Comparison of ENCODE assay signal across 1 cellular context in the genomic region with DNA sequence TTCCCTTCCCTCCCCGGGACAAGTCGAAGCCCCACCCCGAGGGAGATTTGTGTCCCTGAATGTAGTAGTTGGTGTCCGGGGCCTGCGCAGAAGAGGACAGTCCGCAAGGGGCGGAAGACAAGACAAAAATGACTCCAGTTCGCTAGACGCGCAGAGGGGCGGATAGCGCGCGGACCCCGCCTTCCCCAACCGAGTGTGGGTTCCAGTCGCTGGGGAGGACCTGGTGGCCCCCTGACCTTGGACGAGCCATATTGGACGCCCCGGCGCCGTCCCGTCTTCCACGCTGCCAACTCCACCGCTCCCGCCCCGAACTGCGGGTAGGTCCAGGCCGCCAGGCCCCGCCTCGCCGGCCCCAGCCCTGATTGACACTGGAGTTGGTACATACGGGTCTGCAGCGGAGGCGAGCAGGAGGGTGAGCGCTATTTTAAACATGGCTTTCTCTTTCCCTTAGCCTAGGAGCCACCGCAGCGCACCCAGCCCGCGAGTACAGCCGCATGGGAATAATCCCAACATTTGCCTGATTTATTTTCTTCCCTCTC.
A peak's percentile ranks its signal among the peaks of the same experiment; 100 is the strongest.
TF ChIP-seq lines count a peak whose summit lies in the region.

No MANE protein-coding gene starts in this region.

TF ChIP-seq in HepG2, 621 proteins besides CTCF, POLR2A, EP300 and RAD21 (continues in another document):
- TF ChIP-seq, protein P1, sequence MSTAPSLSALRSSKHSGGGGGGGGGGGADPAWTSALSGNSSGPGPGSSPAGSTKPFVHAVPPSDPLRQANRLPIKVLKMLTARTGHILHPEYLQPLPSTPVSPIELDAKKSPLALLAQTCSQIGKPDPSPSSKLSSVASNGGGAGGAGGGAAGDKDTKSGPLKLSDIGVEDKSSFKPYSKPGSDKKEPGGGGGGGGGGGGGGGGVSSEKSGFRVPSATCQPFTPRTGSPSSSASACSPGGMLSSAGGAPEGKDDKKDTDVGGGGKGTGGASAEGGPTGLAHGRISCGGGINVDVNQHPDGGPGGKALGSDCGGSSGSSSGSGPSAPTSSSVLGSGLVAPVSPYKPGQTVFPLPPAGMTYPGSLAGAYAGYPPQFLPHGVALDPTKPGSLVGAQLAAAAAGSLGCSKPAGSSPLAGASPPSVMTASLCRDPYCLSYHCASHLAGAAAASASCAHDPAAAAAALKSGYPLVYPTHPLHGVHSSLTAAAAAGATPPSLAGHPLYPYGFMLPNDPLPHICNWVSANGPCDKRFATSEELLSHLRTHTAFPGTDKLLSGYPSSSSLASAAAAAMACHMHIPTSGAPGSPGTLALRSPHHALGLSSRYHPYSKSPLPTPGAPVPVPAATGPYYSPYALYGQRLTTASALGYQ (CRISPR knock-in tag; IDR thresholded peaks at IDR 0.05) = no peak; the same call in 1 of the 2 replicates
- TF ChIP-seq ZNF772 (CRISPR knock-in tag; IDR thresholded peaks at IDR 0.05) (no peak; the same call in 1 of the 2 replicates), ZSCAN21 (CRISPR knock-in tag; IDR thresholded peaks at IDR 0.05; ENCODE audit: borderline replicate concordance) (peak; percentile 51; the same call in 1 of the 2 replicates), HOXD1 (CRISPR knock-in tag; IDR thresholded peaks at IDR 0.05) (no peak), MATR3 (CRISPR knock-in tag; IDR thresholded peaks at IDR 0.05) (no peak), ZNF33A (CRISPR knock-in tag; IDR thresholded peaks at IDR 0.05; ENCODE audit: borderline replicate concordance) (no peak), KLF11 (CRISPR knock-in tag; IDR thresholded peaks at IDR 0.05) (no peak), ZFP36 (IDR thresholded peaks at IDR 0.05; ENCODE audit: borderline replicate concordance, low read depth, low read length, partially characterized antibody) (no peak), ZNF292 (CRISPR knock-in tag; IDR thresholded peaks at IDR 0.05; ENCODE audit: borderline replicate concordance, low read depth) (peak; percentile 78; the same call in 1 of the 2 replicates), ZNF766 (CRISPR knock-in tag; IDR thresholded peaks at IDR 0.05; ENCODE audit: borderline replicate concordance) (no peak; the same call in 1 of the 2 replicates), ZNF777 (CRISPR knock-in tag; IDR thresholded peaks at IDR 0.05) (peak; percentile 30), SNRNP70 (IDR thresholded peaks at IDR 0.05; ENCODE audit: low read depth, low read length) (no peak), ZMYM2 (CRISPR knock-in tag; IDR thresholded peaks at IDR 0.05) (no peak), BHLHE40 (IDR thresholded peaks at IDR 0.05; ENCODE audit: low read length) (no peak), GTF3A (CRISPR knock-in tag; conservative IDR thresholded peaks at IDR 0.05) (no peak), NFIB (CRISPR knock-in tag; IDR thresholded peaks at IDR 0.05; ENCODE audit: borderline replicate concordance) (no peak), GABPA (IDR thresholded peaks at IDR 0.05; ENCODE audit: low read depth, low read length) (no peak), GABPA (CRISPR knock-in tag; IDR thresholded peaks at IDR 0.05; ENCODE audit: low read depth) (no peak), MAFK (conservative IDR thresholded peaks at IDR 0.05 in 1 of 2, IDR thresholded peaks at IDR 0.05 in 1 of 2; ENCODE audit: low read length in 2 of 2) (no peak), NCOA2 (CRISPR knock-in tag; IDR thresholded peaks at IDR 0.05) (peak; percentile 39; the same call in 1 of the 2 replicates), ZNF282 (IDR thresholded peaks at IDR 0.05; ENCODE audit: partially characterized antibody) (no peak), ZNF780A (CRISPR knock-in tag; IDR thresholded peaks at IDR 0.05) (no peak), LCORL (IDR thresholded peaks at IDR 0.05) (no peak), LCORL (CRISPR knock-in tag; IDR thresholded peaks at IDR 0.05) (peak; percentile 73; the same call in 1 of the 2 replicates), MIXL1 (CRISPR knock-in tag; IDR thresholded peaks at IDR 0.05) (no peak), FOXP1 (IDR thresholded peaks at IDR 0.05) (no peak), FOXP1 (CRISPR knock-in tag; IDR thresholded peaks at IDR 0.05) (no peak), PCBP2 (optimal IDR thresholded peaks at IDR 0.05; ENCODE audit: low read depth, low read length, poor library complexity, severe bottlenecking) (no peak), HOXA9 (CRISPR knock-in tag; IDR thresholded peaks at IDR 0.05; ENCODE audit: borderline replicate concordance) (no peak), ZNF7 (CRISPR knock-in tag; IDR thresholded peaks at IDR 0.05) (no peak), ZNF570 (CRISPR knock-in tag; IDR thresholded peaks at IDR 0.05; ENCODE audit: borderline replicate concordance) (no peak; the same call in 1 of the 2 replicates), TBP (CRISPR knock-in tag; IDR thresholded peaks at IDR 0.05) (no peak), ZNF674 (CRISPR knock-in tag; IDR thresholded peaks at IDR 0.05; ENCODE audit: low read depth) (no peak), ZNF350 (CRISPR knock-in tag; IDR thresholded peaks at IDR 0.05; ENCODE audit: borderline replicate concordance, low read depth) (peak; percentile 67; the same call in 1 of the 2 replicates)
- TF ChIP-seq, protein P2, sequence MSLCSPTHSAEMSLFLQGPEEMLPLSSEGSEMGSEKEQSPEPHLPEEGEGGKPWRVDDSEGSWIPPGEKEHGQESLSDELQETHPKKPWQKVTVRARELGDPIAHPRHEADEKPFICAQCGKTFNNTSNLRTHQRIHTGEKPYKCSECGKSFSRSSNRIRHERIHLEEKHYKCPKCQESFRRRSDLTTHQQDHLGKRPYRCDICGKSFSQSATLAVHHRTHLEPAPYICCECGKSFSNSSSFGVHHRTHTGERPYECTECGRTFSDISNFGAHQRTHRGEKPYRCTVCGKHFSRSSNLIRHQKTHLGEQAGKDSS (CRISPR knock-in tag; IDR thresholded peaks at IDR 0.05; ENCODE audit: borderline replicate concordance, low read depth) = peak; percentile 52; the same call in 1 of the 2 replicates
- TF ChIP-seq, protein P3, sequence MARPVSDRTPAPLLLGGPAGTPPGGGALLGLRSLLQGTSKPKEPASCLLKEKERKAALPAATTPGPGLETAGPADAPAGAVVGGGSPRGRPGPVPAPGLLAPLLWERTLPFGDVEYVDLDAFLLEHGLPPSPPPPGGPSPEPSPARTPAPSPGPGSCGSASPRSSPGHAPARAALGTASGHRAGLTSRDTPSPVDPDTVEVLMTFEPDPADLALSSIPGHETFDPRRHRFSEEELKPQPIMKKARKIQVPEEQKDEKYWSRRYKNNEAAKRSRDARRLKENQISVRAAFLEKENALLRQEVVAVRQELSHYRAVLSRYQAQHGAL (CRISPR knock-in tag; IDR thresholded peaks at IDR 0.05; ENCODE audit: not compliant biosample characterization) = no peak
- TF ChIP-seq, protein P4, sequence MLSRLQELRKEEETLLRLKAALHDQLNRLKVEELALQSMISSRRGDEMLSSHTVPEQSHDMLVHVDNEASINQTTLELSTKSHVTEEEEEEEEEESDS (CRISPR knock-in tag; IDR thresholded peaks at IDR 0.05; ENCODE audit: borderline replicate concordance) = 0 out of 2 replicates have a peak, but pooled peaks have one; percentile 6
- TF ChIP-seq, protein P5, sequence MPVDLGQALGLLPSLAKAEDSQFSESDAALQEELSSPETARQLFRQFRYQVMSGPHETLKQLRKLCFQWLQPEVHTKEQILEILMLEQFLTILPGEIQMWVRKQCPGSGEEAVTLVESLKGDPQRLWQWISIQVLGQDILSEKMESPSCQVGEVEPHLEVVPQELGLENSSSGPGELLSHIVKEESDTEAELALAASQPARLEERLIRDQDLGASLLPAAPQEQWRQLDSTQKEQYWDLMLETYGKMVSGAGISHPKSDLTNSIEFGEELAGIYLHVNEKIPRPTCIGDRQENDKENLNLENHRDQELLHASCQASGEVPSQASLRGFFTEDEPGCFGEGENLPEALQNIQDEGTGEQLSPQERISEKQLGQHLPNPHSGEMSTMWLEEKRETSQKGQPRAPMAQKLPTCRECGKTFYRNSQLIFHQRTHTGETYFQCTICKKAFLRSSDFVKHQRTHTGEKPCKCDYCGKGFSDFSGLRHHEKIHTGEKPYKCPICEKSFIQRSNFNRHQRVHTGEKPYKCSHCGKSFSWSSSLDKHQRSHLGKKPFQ (CRISPR knock-in tag; IDR thresholded peaks at IDR 0.05; ENCODE audit: insufficient replicate concordance) = no peak
- TF ChIP-seq, protein P6, sequence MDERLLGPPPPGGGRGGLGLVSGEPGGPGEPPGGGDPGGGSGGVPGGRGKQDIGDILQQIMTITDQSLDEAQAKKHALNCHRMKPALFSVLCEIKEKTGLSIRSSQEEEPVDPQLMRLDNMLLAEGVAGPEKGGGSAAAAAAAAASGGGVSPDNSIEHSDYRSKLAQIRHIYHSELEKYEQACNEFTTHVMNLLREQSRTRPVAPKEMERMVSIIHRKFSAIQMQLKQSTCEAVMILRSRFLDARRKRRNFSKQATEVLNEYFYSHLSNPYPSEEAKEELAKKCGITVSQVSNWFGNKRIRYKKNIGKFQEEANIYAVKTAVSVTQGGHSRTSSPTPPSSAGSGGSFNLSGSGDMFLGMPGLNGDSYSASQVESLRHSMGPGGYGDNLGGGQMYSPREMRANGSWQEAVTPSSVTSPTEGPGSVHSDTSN (CRISPR knock-in tag; IDR thresholded peaks at IDR 0.05) = peak; percentile 86
- TF ChIP-seq, protein P7, sequence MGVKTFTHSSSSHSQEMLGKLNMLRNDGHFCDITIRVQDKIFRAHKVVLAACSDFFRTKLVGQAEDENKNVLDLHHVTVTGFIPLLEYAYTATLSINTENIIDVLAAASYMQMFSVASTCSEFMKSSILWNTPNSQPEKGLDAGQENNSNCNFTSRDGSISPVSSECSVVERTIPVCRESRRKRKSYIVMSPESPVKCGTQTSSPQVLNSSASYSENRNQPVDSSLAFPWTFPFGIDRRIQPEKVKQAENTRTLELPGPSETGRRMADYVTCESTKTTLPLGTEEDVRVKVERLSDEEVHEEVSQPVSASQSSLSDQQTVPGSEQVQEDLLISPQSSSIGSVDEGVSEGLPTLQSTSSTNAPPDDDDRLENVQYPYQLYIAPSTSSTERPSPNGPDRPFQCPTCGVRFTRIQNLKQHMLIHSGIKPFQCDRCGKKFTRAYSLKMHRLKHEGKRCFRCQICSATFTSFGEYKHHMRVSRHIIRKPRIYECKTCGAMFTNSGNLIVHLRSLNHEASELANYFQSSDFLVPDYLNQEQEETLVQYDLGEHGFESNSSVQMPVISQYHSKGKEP (CRISPR knock-in tag; IDR thresholded peaks at IDR 0.05) = no peak
- TF ChIP-seq, protein P8, sequence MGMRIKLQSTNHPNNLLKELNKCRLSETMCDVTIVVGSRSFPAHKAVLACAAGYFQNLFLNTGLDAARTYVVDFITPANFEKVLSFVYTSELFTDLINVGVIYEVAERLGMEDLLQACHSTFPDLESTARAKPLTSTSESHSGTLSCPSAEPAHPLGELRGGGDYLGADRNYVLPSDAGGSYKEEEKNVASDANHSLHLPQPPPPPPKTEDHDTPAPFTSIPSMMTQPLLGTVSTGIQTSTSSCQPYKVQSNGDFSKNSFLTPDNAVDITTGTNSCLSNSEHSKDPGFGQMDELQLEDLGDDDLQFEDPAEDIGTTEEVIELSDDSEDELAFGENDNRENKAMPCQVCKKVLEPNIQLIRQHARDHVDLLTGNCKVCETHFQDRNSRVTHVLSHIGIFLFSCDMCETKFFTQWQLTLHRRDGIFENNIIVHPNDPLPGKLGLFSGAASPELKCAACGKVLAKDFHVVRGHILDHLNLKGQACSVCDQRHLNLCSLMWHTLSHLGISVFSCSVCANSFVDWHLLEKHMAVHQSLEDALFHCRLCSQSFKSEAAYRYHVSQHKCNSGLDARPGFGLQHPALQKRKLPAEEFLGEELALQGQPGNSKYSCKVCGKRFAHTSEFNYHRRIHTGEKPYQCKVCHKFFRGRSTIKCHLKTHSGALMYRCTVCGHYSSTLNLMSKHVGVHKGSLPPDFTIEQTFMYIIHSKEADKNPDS (CRISPR knock-in tag; IDR thresholded peaks at IDR 0.05) = no peak
- TF ChIP-seq, protein P9, sequence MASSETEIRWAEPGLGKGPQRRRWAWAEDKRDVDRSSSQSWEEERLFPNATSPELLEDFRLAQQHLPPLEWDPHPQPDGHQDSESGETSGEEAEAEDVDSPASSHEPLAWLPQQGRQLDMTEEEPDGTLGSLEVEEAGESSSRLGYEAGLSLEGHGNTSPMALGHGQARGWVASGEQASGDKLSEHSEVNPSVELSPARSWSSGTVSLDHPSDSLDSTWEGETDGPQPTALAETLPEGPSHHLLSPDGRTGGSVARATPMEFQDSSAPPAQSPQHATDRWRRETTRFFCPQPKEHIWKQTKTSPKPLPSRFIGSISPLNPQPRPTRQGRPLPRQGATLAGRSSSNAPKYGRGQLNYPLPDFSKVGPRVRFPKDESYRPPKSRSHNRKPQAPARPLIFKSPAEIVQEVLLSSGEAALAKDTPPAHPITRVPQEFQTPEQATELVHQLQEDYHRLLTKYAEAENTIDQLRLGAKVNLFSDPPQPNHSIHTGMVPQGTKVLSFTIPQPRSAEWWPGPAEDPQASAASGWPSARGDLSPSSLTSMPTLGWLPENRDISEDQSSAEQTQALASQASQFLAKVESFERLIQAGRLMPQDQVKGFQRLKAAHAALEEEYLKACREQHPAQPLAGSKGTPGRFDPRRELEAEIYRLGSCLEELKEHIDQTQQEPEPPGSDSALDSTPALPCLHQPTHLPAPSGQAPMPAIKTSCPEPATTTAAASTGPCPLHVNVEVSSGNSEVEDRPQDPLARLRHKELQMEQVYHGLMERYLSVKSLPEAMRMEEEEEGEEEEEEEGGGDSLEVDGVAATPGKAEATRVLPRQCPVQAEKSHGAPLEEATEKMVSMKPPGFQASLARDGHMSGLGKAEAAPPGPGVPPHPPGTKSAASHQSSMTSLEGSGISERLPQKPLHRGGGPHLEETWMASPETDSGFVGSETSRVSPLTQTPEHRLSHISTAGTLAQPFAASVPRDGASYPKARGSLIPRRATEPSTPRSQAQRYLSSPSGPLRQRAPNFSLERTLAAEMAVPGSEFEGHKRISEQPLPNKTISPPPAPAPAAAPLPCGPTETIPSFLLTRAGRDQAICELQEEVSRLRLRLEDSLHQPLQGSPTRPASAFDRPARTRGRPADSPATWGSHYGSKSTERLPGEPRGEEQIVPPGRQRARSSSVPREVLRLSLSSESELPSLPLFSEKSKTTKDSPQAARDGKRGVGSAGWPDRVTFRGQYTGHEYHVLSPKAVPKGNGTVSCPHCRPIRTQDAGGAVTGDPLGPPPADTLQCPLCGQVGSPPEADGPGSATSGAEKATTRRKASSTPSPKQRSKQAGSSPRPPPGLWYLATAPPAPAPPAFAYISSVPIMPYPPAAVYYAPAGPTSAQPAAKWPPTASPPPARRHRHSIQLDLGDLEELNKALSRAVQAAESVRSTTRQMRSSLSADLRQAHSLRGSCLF (CRISPR knock-in tag; IDR thresholded peaks at IDR 0.05; ENCODE audit: borderline replicate concordance) = no peak
- TF ChIP-seq, protein P10, sequence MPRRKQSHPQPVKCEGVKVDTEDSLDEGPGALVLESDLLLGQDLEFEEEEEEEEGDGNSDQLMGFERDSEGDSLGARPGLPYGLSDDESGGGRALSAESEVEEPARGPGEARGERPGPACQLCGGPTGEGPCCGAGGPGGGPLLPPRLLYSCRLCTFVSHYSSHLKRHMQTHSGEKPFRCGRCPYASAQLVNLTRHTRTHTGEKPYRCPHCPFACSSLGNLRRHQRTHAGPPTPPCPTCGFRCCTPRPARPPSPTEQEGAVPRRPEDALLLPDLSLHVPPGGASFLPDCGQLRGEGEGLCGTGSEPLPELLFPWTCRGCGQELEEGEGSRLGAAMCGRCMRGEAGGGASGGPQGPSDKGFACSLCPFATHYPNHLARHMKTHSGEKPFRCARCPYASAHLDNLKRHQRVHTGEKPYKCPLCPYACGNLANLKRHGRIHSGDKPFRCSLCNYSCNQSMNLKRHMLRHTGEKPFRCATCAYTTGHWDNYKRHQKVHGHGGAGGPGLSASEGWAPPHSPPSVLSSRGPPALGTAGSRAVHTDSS (CRISPR knock-in tag; conservative IDR thresholded peaks at IDR 0.05) = no peak
